In genomic region chr5:150154618-150155134, GRCh38 we compare ENCODE assay signal across 1 cellular context.
TF ChIP-seq lines count a peak whose summit lies in the region.

No MANE protein-coding gene starts in this region.

TF ChIP-seq in GM23338, 12 proteins besides CTCF, POLR2A, EP300 and RAD21 (continued from another document):
- TF ChIP-seq ZNF462 (CRISPR knock-in tag; IDR thresholded peaks at IDR 0.05) (no peak), ZNF331 (CRISPR knock-in tag; IDR thresholded peaks at IDR 0.05; ENCODE audit: low read depth) (no peak), JUNB (IDR thresholded peaks at IDR 0.05; ENCODE audit: unreplicated experiment) (no peak), EZH2 (IDR thresholded peaks at IDR 0.05; ENCODE audit: low read depth, unreplicated experiment) (no peak), POLR2AphosphoS5 (IDR thresholded peaks at IDR 0.05; ENCODE audit: low read depth) (no peak)
